ENCODE assay signal across 23 cellular contexts in genomic region chr11:1399386-1400167, GRCh38. TPM values are rescaled to one million over a fixed set of nuclear protein-coding genes. Genes with fewer than 3 reads are reported as not detected.
"Had no signal": no experiment of that assay in that cellular context is flagged by ENCODE, and none has a peak within 500 bp of the region (broad histone marks: within the 10 kb centered on the region; RNA-seq: fewer than 3 reads in every experiment).

No MANE protein-coding gene starts in this region.

- H3K27me3 ChIP-seq: colonic mucosa, ovary, right atrium auricular region had no signal

- ATAC-seq: activated CD8-positive, alpha-beta memory T cell treated with anti-CD3 and anti-CD28 coated beads, Interleukin-2, amount 10 ng/mL, durations not matched to agents 7 days and 5 days; activated CD8-positive, alpha-beta T cell treated with anti-CD3 and anti-CD28 coated beads for 36 hours; gastrocnemius medialis; stimulated activated naive CD8-positive, alpha-beta T cell treated with anti-CD3 and anti-CD28 coated beads, Interleukin-15, Interleukin-2, amounts not matched to agents 100 U/mL and 50 U/mL, for 24 hours; T-cell had no signal

- H3K27ac ChIP-seq: colonic mucosa, esophagus muscularis mucosa, gastrocnemius medialis, ovary, prostate gland, right atrium auricular region, tibial artery, WERI-Rb-1 had no signal

- H3K9me3 ChIP-seq: colonic mucosa, esophagus muscularis mucosa, gastrocnemius medialis, ovary, prostate gland, right atrium auricular region, tibial artery had no signal

- H3K4me3 ChIP-seq: colonic mucosa, esophagus muscularis mucosa, gastrocnemius medialis, lung, ovary, prostate gland, right atrium auricular region, tibial artery had no signal

- H3K4me1 ChIP-seq: colonic mucosa, gastrocnemius medialis, prostate gland, tibial artery had no signal

- DNase-seq: activated CD4-positive, alpha-beta T cell treated with anti-CD3 and anti-CD28 coated beads, Interleukin-2, amount 10 ng/mL, durations not matched to agents 7 days and 5 days; activated CD4-positive, CD25-positive, alpha-beta regulatory T cell treated with anti-CD3 and anti-CD28 coated beads, Interleukin-2, amount 50 U/mL, for 72 hours; activated CD8-positive, alpha-beta memory T cell treated with anti-CD3 and anti-CD28 coated beads, Interleukin-2, amount 10 ng/mL, durations not matched to agents 7 days and 5 days; activated CD8-positive, alpha-beta T cell treated with anti-CD3 and anti-CD28 coated beads for 36 hours; activated gamma-delta T cell; activated naive CD4-positive, alpha-beta T cell treated with anti-CD3 and anti-CD28 coated beads, Interleukin-2, amount 50 U/mL, for 16 hours; activated T-cell treated with anti-CD3 and anti-CD28 coated beads for 4 hours; central memory CD4-positive, alpha-beta T cell; colonic mucosa; gastrocnemius medialis; hypothalamus; naive B cell; stimulated activated CD4-positive, alpha-beta T cell treated with anti-CD3 and anti-CD28 coated beads, Interleukin-12 subunit alpha, Interleukin-12 subunit beta, amount 100 ng/mL, for 4 hours; stimulated activated CD4-positive, alpha-beta T cell treated with anti-CD3 and anti-CD28 coated beads, Interleukin-4, amount 100 ng/mL, for 4 hours; stimulated activated naive CD8-positive, alpha-beta T cell treated with anti-CD3 and anti-CD28 coated beads, Interleukin-15, Interleukin-2, amounts not matched to agents 100 U/mL and 50 U/mL, for 24 hours; T-cell; tibial artery; WERI-Rb-1 had no signal

- H3K36me3 ChIP-seq: colonic mucosa, esophagus muscularis mucosa, gastrocnemius medialis, ovary, prostate gland, right atrium auricular region, tibial artery, WERI-Rb-1 had no signal

RNA-seq across cellular contexts. Expression of gene BRSK2, which starts 9.8 kb away (rescaled TPM):
- total RNA-seq: activated CD4-positive, alpha-beta T cell treated with anti-CD3 and anti-CD28 coated beads, Interleukin-2, amount 10 ng/mL, durations not matched to agents 7 days and 5 days had no signal
